Comparison of ENCODE assay signal across 1 cellular context in the genomic region with DNA sequence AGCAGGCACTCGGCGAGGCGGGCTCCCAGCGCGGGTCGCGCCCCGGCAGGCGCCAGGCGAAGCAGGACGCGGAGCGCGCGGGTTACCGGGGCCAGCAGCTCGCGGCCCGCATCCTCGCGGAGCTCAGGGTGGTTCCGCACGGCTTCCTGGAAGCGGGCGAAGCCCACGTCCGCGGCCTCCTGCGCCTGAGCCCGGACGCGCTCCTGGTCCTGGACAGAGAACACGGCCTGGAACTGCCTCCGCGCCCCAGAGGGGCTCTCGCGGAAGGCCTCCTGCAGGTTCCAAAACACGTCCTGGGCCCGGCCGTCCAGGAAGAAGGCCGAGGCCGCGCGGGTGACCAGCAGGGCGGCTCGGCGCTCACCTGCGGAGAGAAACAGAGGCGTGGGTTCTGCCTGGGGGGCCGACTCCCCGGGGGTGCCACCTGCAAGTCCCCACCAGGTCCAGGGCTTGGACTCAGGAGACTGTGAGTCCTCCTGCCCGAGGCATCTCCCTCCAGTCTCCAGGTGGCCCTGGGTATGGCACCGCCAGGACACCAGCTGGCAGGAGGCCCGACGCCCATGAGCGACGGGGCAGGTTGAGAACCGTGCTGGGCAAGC.
TF ChIP-seq lines count a peak whose summit lies in the region.

No MANE protein-coding gene starts in this region.

TF ChIP-seq in WTC11, 78 proteins besides CTCF, POLR2A, EP300 and RAD21 (continued from another document):
- TF ChIP-seq, protein P1, sequence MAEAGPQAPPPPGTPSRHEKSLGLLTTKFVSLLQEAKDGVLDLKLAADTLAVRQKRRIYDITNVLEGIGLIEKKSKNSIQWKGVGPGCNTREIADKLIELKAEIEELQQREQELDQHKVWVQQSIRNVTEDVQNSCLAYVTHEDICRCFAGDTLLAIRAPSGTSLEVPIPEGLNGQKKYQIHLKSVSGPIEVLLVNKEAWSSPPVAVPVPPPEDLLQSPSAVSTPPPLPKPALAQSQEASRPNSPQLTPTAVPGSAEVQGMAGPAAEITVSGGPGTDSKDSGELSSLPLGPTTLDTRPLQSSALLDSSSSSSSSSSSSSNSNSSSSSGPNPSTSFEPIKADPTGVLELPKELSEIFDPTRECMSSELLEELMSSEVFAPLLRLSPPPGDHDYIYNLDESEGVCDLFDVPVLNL (CRISPR knock-in tag; IDR thresholded peaks at IDR 0.05; ENCODE audit: borderline replicate concordance, low read depth), result no peak
- TF ChIP-seq, protein P2, sequence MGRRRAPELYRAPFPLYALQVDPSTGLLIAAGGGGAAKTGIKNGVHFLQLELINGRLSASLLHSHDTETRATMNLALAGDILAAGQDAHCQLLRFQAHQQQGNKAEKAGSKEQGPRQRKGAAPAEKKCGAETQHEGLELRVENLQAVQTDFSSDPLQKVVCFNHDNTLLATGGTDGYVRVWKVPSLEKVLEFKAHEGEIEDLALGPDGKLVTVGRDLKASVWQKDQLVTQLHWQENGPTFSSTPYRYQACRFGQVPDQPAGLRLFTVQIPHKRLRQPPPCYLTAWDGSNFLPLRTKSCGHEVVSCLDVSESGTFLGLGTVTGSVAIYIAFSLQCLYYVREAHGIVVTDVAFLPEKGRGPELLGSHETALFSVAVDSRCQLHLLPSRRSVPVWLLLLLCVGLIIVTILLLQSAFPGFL (CRISPR knock-in tag; IDR thresholded peaks at IDR 0.05; ENCODE audit: borderline replicate concordance), result no peak
- TF ChIP-seq TEAD4 (CRISPR knock-in tag; IDR thresholded peaks at IDR 0.05), result no peak
- TF ChIP-seq USF1 (CRISPR knock-in tag; IDR thresholded peaks at IDR 0.05), result no peak
- TF ChIP-seq, protein P3, sequence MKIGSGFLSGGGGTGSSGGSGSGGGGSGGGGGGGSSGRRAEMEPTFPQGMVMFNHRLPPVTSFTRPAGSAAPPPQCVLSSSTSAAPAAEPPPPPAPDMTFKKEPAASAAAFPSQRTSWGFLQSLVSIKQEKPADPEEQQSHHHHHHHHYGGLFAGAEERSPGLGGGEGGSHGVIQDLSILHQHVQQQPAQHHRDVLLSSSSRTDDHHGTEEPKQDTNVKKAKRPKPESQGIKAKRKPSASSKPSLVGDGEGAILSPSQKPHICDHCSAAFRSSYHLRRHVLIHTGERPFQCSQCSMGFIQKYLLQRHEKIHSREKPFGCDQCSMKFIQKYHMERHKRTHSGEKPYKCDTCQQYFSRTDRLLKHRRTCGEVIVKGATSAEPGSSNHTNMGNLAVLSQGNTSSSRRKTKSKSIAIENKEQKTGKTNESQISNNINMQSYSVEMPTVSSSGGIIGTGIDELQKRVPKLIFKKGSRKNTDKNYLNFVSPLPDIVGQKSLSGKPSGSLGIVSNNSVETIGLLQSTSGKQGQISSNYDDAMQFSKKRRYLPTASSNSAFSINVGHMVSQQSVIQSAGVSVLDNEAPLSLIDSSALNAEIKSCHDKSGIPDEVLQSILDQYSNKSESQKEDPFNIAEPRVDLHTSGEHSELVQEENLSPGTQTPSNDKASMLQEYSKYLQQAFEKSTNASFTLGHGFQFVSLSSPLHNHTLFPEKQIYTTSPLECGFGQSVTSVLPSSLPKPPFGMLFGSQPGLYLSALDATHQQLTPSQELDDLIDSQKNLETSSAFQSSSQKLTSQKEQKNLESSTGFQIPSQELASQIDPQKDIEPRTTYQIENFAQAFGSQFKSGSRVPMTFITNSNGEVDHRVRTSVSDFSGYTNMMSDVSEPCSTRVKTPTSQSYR (CRISPR knock-in tag; IDR thresholded peaks at IDR 0.05), result no peak
- TF ChIP-seq JUN (CRISPR knock-in tag; IDR thresholded peaks at IDR 0.05), result no peak
- TF ChIP-seq IRF2 (CRISPR knock-in tag; IDR thresholded peaks at IDR 0.05; ENCODE audit: borderline replicate concordance, low read depth), result no peak
- TF ChIP-seq, protein P4, sequence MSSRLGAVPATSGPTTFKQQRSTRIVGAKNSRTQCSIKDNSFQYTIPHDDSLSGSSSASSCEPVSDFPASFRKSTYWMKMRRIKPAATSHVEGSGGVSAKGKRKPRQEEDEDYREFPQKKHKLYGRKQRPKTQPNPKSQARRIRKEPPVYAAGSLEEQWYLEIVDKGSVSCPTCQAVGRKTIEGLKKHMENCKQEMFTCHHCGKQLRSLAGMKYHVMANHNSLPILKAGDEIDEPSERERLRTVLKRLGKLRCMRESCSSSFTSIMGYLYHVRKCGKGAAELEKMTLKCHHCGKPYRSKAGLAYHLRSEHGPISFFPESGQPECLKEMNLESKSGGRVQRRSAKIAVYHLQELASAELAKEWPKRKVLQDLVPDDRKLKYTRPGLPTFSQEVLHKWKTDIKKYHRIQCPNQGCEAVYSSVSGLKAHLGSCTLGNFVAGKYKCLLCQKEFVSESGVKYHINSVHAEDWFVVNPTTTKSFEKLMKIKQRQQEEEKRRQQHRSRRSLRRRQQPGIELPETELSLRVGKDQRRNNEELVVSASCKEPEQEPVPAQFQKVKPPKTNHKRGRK (CRISPR knock-in tag; IDR thresholded peaks at IDR 0.05; ENCODE audit: borderline replicate concordance), result no peak
TF ChIP-seq in WTC11: peak in this region for 0.
